Comparison of ENCODE assay signal across 16 cellular contexts in genomic region chr3:42742688-42743087, GRCh38.
"Had no signal": no experiment of that assay in that cellular context is flagged by ENCODE, and none has a peak within 500 bp of the region (broad histone marks: within the 10 kb centered on the region; RNA-seq: fewer than 3 reads in every experiment).

No MANE protein-coding gene starts in this region.

- DNase-seq: activated gamma-delta T cell treated with Interleukin-2 at 50 U/mL for 16 hours; activated T-cell treated with anti-CD3 and anti-CD28 coated beads, Interleukin-2, amount 50 U/mL, for 48 hours; amniotic stem cell; body of pancreas; hippocampal formation; kidney; mesendoderm; nucleus accumbens; right lobe of liver; SK-N-SH; stimulated activated CD4-positive, alpha-beta T cell treated with anti-CD3 and anti-CD28 coated beads, Interleukin-1b, Interleukin-23, amount 100 ng/mL, for 48 hours; T-cell; T-helper 9 cell; thyroid gland had no signal

- H3K36me3 ChIP-seq: esophagus muscularis mucosa, right lobe of liver, thyroid gland had no signal

- H3K27ac ChIP-seq: body of pancreas, esophagus muscularis mucosa, right lobe of liver had no signal

- H3K27me3 ChIP-seq: body of pancreas, esophagus muscularis mucosa, right lobe of liver, thyroid gland had no signal

- FAIRE-seq: kidney, urothelium cell line had no signal

- ATAC-seq: body of pancreas, right lobe of liver, T-cell had no signal

- H3K4me3 ChIP-seq: body of pancreas, esophagus muscularis mucosa, right lobe of liver, thyroid gland had no signal

- H3K9me3 ChIP-seq: body of pancreas, esophagus muscularis mucosa, right lobe of liver, SK-N-SH, thyroid gland had no signal
